10 cellular contexts compared by ENCODE assay signal in the genomic region with DNA sequence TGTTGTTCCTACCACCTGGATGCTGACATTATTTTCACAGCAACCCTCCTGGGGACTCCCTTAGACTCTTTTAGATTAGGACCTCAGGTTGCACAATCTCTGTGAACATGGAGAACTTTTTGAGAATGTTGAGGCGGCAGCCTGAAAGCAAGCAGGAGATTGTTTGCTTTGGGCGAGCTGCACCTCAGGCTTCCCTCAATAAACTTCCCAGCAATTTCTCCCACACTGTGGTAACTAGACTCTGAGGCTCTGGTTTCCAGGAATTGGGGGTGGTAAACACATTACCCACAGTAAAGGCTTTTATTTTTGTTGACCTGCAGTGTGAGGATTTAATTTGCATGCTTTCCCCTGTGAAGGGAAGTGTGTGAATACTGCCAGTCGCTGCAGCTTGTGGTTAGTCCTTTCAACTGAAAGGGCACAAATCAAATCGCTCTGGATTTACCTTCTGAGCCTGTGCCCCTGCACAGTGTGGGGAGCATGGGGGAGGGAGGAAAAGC. TPM values are rescaled to one million over a fixed set of nuclear protein-coding genes. Genes with fewer than 3 reads are reported as not detected.
DNase-seq lines count a peak whose midpoint lies in the region; ATAC-seq and TF ChIP-seq lines count a peak whose summit lies in the region.
"Had no signal": no experiment of that assay in that cellular context is flagged by ENCODE, and none has a peak within 500 bp of the region (broad histone marks: within the 10 kb centered on the region; RNA-seq: fewer than 3 reads in every experiment).

No MANE protein-coding gene starts in this region.

- H3K27me3 ChIP-seq in ectodermal cell (ENCODE audit: control insufficient read depth, insufficient read depth, low read length, poor library complexity, severe bottlenecking) (no peaks in the 10 kb centered on the region), prostate gland (replicated peaks; ENCODE audit: insufficient read depth) (no peaks in the 10 kb centered on the region)

- 10 to 22% methylated on average over 3 to 4 of the region's 4 CpGs for WGBS in ectodermal cell, 2 experiments
- 7% methylated on average over 4 of the region's 4 CpGs for WGBS in prostate gland

- DNase-seq in NCI-H2107 (lab: John Stamatoyannopoulos, UW) (peak; percentile 22), prostate gland (ENCODE audit: low spot score) (peak; percentile 20), RWPE1 (ENCODE audit: low spot score) (no peak), NCI-H774 (lab: John Stamatoyannopoulos, UW) (no peak)
- DNase-seq in activated effector memory CD4-positive, alpha-beta T cell treated with Interleukin-2 at 50 U/mL for 16 hours, result no peak
- DNase-seq in activated CD4-positive, alpha-beta T cell treated with anti-CD3 and anti-CD28 coated beads for 4 hours, result no peak
- DNase-seq: DMS53, HCEC 1CT had no signal

- H3K36me3 ChIP-seq in ectodermal cell (ENCODE audit: control insufficient read depth, insufficient read depth, low read length) (no peaks in the 10 kb centered on the region), prostate gland (no peaks in the 10 kb centered on the region)

- TF ChIP-seq CTCF in prostate gland (IDR thresholded peaks at IDR 0.05), result no peak
- TF ChIP-seq CTCF in RWPE1 (conservative IDR thresholded peaks at IDR 0.05; ENCODE audit: low read depth), result no peak

- no peak overlapping the region for H3K4me3 ChIP-seq in ectodermal cell (ENCODE audit: insufficient read depth, low read depth, low read length)
- H3K4me3 ChIP-seq in prostate gland, result no peak overlapping the region

- H3K27ac ChIP-seq in ectodermal cell (ENCODE audit: insufficient read depth, low read depth, low read length, poor library complexity, severe bottlenecking), result peak overlapping the region; percentile 69
- H3K27ac ChIP-seq in prostate gland, result no peak overlapping the region
- H3K27ac ChIP-seq in RWPE1, result no peak overlapping the region

- peaks cover 3% of the 10 kb centered on the region for H3K9me3 ChIP-seq in ectodermal cell (ENCODE audit: control insufficient read depth, low read length)
- no peaks in the 10 kb centered on the region for H3K9me3 ChIP-seq in prostate gland

- peak; percentile 46 for ATAC-seq in GM21390 (IDR thresholded peaks at IDR 0.05; ENCODE audit: unreplicated experiment)

- POLR2A ChIA-PET in RWPE1 (lab: Yijun Ruan, JAX; ENCODE audit: low non-redundant PET), result no interaction called here

- intact Hi-C loops in prostate gland (cut with DNase I), result no loop called here

- H3K4me1 ChIP-seq in ectodermal cell (ENCODE audit: control insufficient read depth, insufficient read depth, low read length) (peaks cover 7% of the 10 kb centered on the region), prostate gland (replicated peaks) (no peaks in the 10 kb centered on the region)

- no peak for TF ChIP-seq POLR2A in prostate gland (IDR thresholded peaks at IDR 0.05)

- CTCF ChIA-PET in RWPE1 (lab: Yijun Ruan, JAX), result interaction anchor here (0.7 kb wide), 2 partner anchors 11 to 304 kb away, joined by 3 read pairs; no protein-coding TSS in a partner anchor

RNA-seq across cellular contexts. Expression of a gene that starts 35.2 kb away (rescaled TPM):
- 18.8 TPM for polyA plus RNA-seq in ectodermal cell (2013, experiment 1 of 4)
- polyA plus RNA-seq in ectodermal cell (2013, experiment 2 of 4), result 15.0 TPM
- 13.3 TPM for polyA plus RNA-seq in ectodermal cell (2013, experiment 3 of 4)
- polyA plus RNA-seq in ectodermal cell (2013, experiment 4 of 4), result 14.0 TPM
- 10 to 100 TPM; 47.4 to 48.9 TPM for total RNA-seq in prostate gland

Comparison
In these comparisons a context has a peak if more than half of its experiments do, and no peak if none do; other contexts are left out.
1. DNase-seq: peak in NCI-H2107 (single experiment) and prostate gland (single experiment); none in activated effector memory CD4-positive, alpha-beta T cell treated with Interleukin-2 at 50 U/mL for 16 hours (single experiment), RWPE1 (single experiment), activated CD4-positive, alpha-beta T cell treated with anti-CD3 and anti-CD28 coated beads for 4 hours (0 of 2) and NCI-H774 (single experiment).